In the genomic region with DNA sequence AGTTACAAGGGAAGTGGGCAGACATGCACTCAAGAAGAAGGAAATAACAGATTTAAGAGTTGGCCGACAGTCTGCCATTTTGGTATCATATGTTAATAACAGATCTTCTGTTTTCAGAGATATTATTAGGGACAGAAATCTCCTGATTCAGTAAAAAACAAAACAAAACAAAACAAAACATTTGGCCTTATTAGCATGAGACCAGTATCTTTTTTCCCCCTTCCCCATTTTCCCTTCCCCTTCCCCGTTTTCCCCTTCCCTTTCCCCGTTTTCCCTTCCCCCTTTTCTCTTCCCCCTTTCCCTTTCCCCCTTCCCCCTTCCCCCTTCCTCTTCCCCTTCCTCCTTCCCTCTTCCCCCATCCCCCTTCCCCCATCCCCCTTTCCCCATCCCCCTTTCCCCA, we compare ENCODE assay signal across 8 cellular contexts. TPM values are rescaled to one million over a fixed set of nuclear protein-coding genes. Genes with fewer than 3 reads are reported as not detected.
"Had no signal": no experiment of that assay in that cellular context is flagged by ENCODE, and none has a peak within 500 bp of the region (broad histone marks: within the 10 kb centered on the region; RNA-seq: fewer than 3 reads in every experiment).

No MANE protein-coding gene starts in this region.

- H3K27ac ChIP-seq: HL-60, KMS-11 had no signal

- H3K4me2 ChIP-seq: KMS-11 had no signal

- FAIRE-seq: HTR-8/SVneo had no signal

- H3K9ac ChIP-seq: KMS-11 had no signal

- DNase-seq: IMR-90, KBM-7, KG1 had no signal

RNA-seq across cellular contexts. Expression of gene HIGD2B, which starts 39.5 kb away (rescaled TPM):
- total RNA-seq: HT1080, IMR-90 had no signal
- polyA plus RNA-seq: IgD-negative memory B cell, IMR-90 had no signal
